Comparison of ENCODE assay signal across 1 cellular context in genomic region chr10:89695307-89695706, GRCh38.
TF ChIP-seq lines count a peak whose summit lies in the region.

No MANE protein-coding gene starts in this region.

TF ChIP-seq in H1, 55 proteins besides CTCF, POLR2A, EP300 and RAD21 (continued from another document):
- TF ChIP-seq EGR1 (IDR thresholded peaks at IDR 0.05; ENCODE audit: borderline replicate concordance, low read depth, low read length) (no peak), CBX8 (IDR thresholded peaks at IDR 0.05; ENCODE audit: borderline replicate concordance, low read depth, low read length) (no peak), TEAD4 (IDR thresholded peaks at IDR 0.05; ENCODE audit: low read depth, low read length) (0 out of 2 replicates have a peak, but pooled peaks have one; percentile 24), SP1 (IDR thresholded peaks at IDR 0.05; ENCODE audit: low read depth, low read length) (peak; percentile 48; the same call in 1 of the 2 replicates), BRCA1 (IDR thresholded peaks at IDR 0.05; ENCODE audit: low read depth, low read length) (no peak), ZNF274 (IDR thresholded peaks at IDR 0.05; ENCODE audit: borderline replicate concordance, extremely low read depth, low read length) (no peak), TBP (IDR thresholded peaks at IDR 0.05; ENCODE audit: low read depth, low read length) (no peak), KDM1A (IDR thresholded peaks at IDR 0.05; ENCODE audit: borderline replicate concordance, low read length) (no peak), CEBPB (IDR thresholded peaks at IDR 0.05; ENCODE audit: low read depth, low read length) (no peak)
- TF ChIP-seq, protein P1, sequence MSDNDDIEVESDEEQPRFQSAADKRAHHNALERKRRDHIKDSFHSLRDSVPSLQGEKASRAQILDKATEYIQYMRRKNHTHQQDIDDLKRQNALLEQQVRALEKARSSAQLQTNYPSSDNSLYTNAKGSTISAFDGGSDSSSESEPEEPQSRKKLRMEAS (IDR thresholded peaks at IDR 0.05), result no peak
TF ChIP-seq in H1: peak in this region for 2.
